19 cellular contexts compared by ENCODE assay signal in genomic region chr22:49203091-49203862, GRCh38.
DNase-seq lines count a peak whose midpoint lies in the region; ATAC-seq and TF ChIP-seq lines count a peak whose summit lies in the region.
"Had no signal": no experiment of that assay in that cellular context is flagged by ENCODE, and none has a peak within 500 bp of the region (broad histone marks: within the 10 kb centered on the region; RNA-seq: fewer than 3 reads in every experiment).

No MANE protein-coding gene starts in this region.

- no peak overlapping the region for H3K9ac ChIP-seq in neural progenitor cell

- peak; percentile 39 for DNase-seq in ELF-1 (ENCODE audit: low read depth, low spot score)
- DNase-seq in LNCaP clone FGC (ENCODE audit: low read depth) = peak; percentile 2
- DNase-seq in iPS-NIHi11 (ENCODE audit: low spot score) = peak; percentile 24
- peak; percentile 48 for DNase-seq in sciatic nerve (ENCODE audit: low spot score)
- DNase-seq in neural progenitor cell (ENCODE audit: low spot score) = no peak
- DNase-seq: activated CD4-positive, alpha-beta T cell treated with anti-CD3 and anti-CD28 coated beads, Interleukin-2, amount 50 U/mL, for 4 hours; activated naive CD4-positive, alpha-beta T cell treated with anti-CD3 and anti-CD28 coated beads, Interleukin-2, amount 50 U/mL, for 16 hours; GF-D8; KBM-7; left ventricle myocardium inferior; NCI-H146; NCI-H2171; NCI-H524 treated with DMSO at 0.1 percent for 48 hours; stimulated activated CD4-positive, alpha-beta T cell treated with anti-CD3 and anti-CD28 coated beads, Interleukin-15, amount 100 ng/mL, for 24 hours had no signal

- no peaks in the 10 kb centered on the region for H3F3A ChIP-seq in neural progenitor cell (ENCODE audit: low read depth)

- no peaks in the 10 kb centered on the region for H3K9me3 Mint-ChIP-seq in neural progenitor cell
- H3K9me3 Mint-ChIP-seq: CD14-positive monocyte had no signal

- no peak overlapping the region for H3K27ac Mint-ChIP-seq in neural progenitor cell
- H3K27ac Mint-ChIP-seq: CD14-positive monocyte had no signal

- no peak overlapping the region for H2AFZ ChIP-seq in neural progenitor cell (replicated peaks)

- H3K9me3 ChIP-seq in neural progenitor cell (ENCODE audit: low read depth) = no peaks in the 10 kb centered on the region
- H3K9me3 ChIP-seq: left ventricle myocardium inferior, uterus had no signal

- no peak overlapping the region for H3K4me2 ChIP-seq in neural progenitor cell

- no peaks in the 10 kb centered on the region for H3K79me2 ChIP-seq in neural progenitor cell (ENCODE audit: low read depth)

- no peaks in the 10 kb centered on the region for H3K36me3 Mint-ChIP-seq in neural progenitor cell
- H3K36me3 Mint-ChIP-seq: CD14-positive monocyte had no signal

- no peaks in the 10 kb centered on the region for H4K20me1 ChIP-seq in neural progenitor cell (ENCODE audit: low read depth)

- peaks cover 10% of the 10 kb centered on the region for H3K27me3 Mint-ChIP-seq in neural progenitor cell (ENCODE audit: insufficient read depth, low read depth)

- peaks cover under 1% of the 10 kb centered on the region for H3K4me1 Mint-ChIP-seq in neural progenitor cell
- H3K4me1 Mint-ChIP-seq: CD14-positive monocyte had no signal

- ATAC-seq in sciatic nerve (no peak), GM18498 (IDR thresholded peaks at IDR 0.05; ENCODE audit: unreplicated experiment) (no peak), GM18867 (IDR thresholded peaks at IDR 0.05; ENCODE audit: unreplicated experiment) (no peak)
- ATAC-seq: HCT116 had no signal

- H3K27ac ChIP-seq in neural progenitor cell = no peak overlapping the region
- H3K27ac ChIP-seq: left ventricle myocardium inferior, uterus had no signal

- intact Hi-C loops in sciatic nerve (cut with DNase I) = no loop called here

- TF ChIP-seq CTCF in LNCaP clone FGC (IDR thresholded peaks at IDR 0.05; ENCODE audit: control insufficient read depth, extremely low read depth, insufficient read depth) (peak; percentile 53), neural progenitor cell (IDR thresholded peaks at IDR 0.05) (no peak)

- H3K4me3 ChIP-seq in LNCaP clone FGC (ENCODE audit: low read depth, low read length) (no peak overlapping the region), neural progenitor cell (no peak overlapping the region)
- H3K4me3 ChIP-seq: left ventricle myocardium inferior, uterus had no signal

- H3K27me3 ChIP-seq in neural progenitor cell = no peaks in the 10 kb centered on the region
- H3K27me3 ChIP-seq: uterus had no signal

- no peaks in the 10 kb centered on the region for H3K4me1 ChIP-seq in neural progenitor cell
- H3K4me1 ChIP-seq: left ventricle myocardium inferior, uterus had no signal

- no peaks in the 10 kb centered on the region for H3K36me3 ChIP-seq in neural progenitor cell
- H3K36me3 ChIP-seq: left ventricle myocardium inferior, uterus had no signal

- H3K4me3 Mint-ChIP-seq in neural progenitor cell = no peak overlapping the region
- H3K4me3 Mint-ChIP-seq: CD14-positive monocyte had no signal
